ENCODE assay signal across 15 cellular contexts in the genomic region with DNA sequence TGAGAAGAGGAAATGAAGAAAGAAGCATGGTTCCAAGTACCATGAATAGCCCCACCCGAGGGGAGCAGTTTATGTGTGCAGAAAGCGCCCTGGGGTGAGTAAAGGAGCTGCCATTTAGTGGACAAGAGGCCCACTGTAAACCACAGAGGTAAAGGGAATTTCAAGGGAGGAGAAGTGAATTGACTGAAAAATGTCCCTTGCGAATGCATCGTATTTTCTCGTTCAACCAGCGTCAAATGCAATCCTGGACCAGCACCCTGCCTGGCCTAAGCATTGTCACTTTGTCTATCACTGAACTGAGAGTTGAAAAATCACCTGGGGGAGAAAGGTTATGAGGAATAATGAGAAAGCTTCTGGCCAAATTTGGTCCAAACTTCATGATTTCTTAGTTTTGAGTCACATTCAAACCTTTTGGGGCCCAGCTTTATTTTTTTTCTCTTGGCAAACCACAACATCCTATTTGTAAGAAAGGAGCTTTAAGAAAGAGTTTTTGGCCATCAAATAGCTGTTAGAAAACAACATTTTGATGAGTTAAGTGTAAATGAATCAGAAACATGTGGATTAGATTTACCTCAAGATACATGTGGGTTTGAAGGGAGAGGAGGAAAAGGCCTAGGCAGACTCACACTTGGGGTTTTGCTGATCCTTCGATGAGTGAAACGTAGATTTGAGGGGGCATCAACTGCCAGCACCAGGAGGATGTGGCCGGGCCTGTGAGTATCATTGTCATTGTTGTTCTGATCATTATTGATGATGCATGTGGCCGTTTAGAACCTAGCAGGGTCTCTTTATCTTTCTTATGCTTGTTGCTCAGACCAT.
A peak's percentile ranks its signal among the peaks of the same experiment; 100 is the strongest.
DNase-seq lines count a peak whose midpoint lies in the region; ATAC-seq and TF ChIP-seq lines count a peak whose summit lies in the region.
"Had no signal": no experiment of that assay in that cellular context is flagged by ENCODE, and none has a peak within 500 bp of the region (broad histone marks: within the 10 kb centered on the region; RNA-seq: fewer than 3 reads in every experiment).

No MANE protein-coding gene starts in this region.

- no peaks in the 10 kb centered on the region for H3K27me3 Mint-ChIP-seq in T-helper 1 cell treated with Interleukin-12 subunit alpha and Interleukin-12 subunit beta and Interleukin-4 antibody, amounts not matched to agents 30 μg/mL and 1 μg/mL, for 36 hours (ENCODE audit: low read depth)
- H3K27me3 Mint-ChIP-seq: dendritic cell treated with granulocyte-macrophage colony-stimulating factor and Interleukin-4, amounts not matched to agents 40 ng/mL and 50 ng/mL, for 4 days had no signal

- ATAC-seq in GM18867 (IDR thresholded peaks at IDR 0.05; ENCODE audit: unreplicated experiment) (peak; percentile 54), Right ventricle myocardium superior (ENCODE audit: poor library complexity) (no peak)
- ATAC-seq: left colon had no signal

- intact Hi-C loops in Right ventricle myocardium superior (cut with DNase I), result no loop called here

- H3K4me3 ChIP-seq in fibroblast of mammary gland (ENCODE audit: control insufficient read depth, low read depth, low read length), result no peak overlapping the region
- H3K4me3 ChIP-seq: SJCRH30 had no signal

- H3K4me1 Mint-ChIP-seq in T-helper 1 cell treated with Interleukin-12 subunit alpha and Interleukin-12 subunit beta and Interleukin-4 antibody, amounts not matched to agents 30 μg/mL and 1 μg/mL, for 36 hours (ENCODE audit: low read depth), result peaks cover 17% of the 10 kb centered on the region

- H3K4me3 Mint-ChIP-seq in T-helper 1 cell treated with Interleukin-12 subunit alpha and Interleukin-12 subunit beta and Interleukin-4 antibody, amounts not matched to agents 30 μg/mL and 1 μg/mL, for 36 hours, result peak overlapping the region; percentile 15
- H3K4me3 Mint-ChIP-seq: dendritic cell treated with granulocyte-macrophage colony-stimulating factor and Interleukin-4, amounts not matched to agents 40 ng/mL and 50 ng/mL, for 4 days had no signal

- peak overlapping the region; percentile 78 for H3K27ac Mint-ChIP-seq in T-helper 1 cell treated with Interleukin-12 subunit alpha and Interleukin-12 subunit beta and Interleukin-4 antibody, amounts not matched to agents 30 μg/mL and 1 μg/mL, for 36 hours
- H3K27ac Mint-ChIP-seq: dendritic cell treated with granulocyte-macrophage colony-stimulating factor and Interleukin-4, amounts not matched to agents 40 ng/mL and 50 ng/mL, for 4 days had no signal

- H3K9me3 Mint-ChIP-seq in T-helper 1 cell treated with Interleukin-12 subunit alpha and Interleukin-12 subunit beta and Interleukin-4 antibody, amounts not matched to agents 30 μg/mL and 1 μg/mL, for 36 hours, result no peaks in the 10 kb centered on the region
- H3K9me3 Mint-ChIP-seq: dendritic cell treated with granulocyte-macrophage colony-stimulating factor and Interleukin-4, amounts not matched to agents 40 ng/mL and 50 ng/mL, for 4 days had no signal

- POLR2A ChIA-PET in HEK293T (lab: Yijun Ruan, JAX), result no interaction called here

- no peak for TF ChIP-seq CTCF in fibroblast of mammary gland (conservative IDR thresholded peaks at IDR 0.05; ENCODE audit: control insufficient read depth, insufficient read depth, low read depth, low read length)

- DNase-seq in AG20443 (ENCODE audit: low spot score) (peak; percentile 25), fibroblast of mammary gland (ENCODE audit: low read depth) (peak; percentile 57), putamen (ENCODE audit: low spot score) (no peak), NCI-H446 treated with DMSO at 0.1 percent for 48 hours (lab: John Stamatoyannopoulos, UW) (no peak), HEK293T (ENCODE audit: extremely low spot score) (no peak), Right ventricle myocardium superior (no peak)
- DNase-seq: activated gamma-delta T cell, KG1, left colon, NCI-H345, occipital lobe, SJCRH30 had no signal

- CTCF ChIA-PET in HEK293T (lab: Yijun Ruan, JAX), result no interaction called here

- H3K36me3 Mint-ChIP-seq in T-helper 1 cell treated with Interleukin-12 subunit alpha and Interleukin-12 subunit beta and Interleukin-4 antibody, amounts not matched to agents 30 μg/mL and 1 μg/mL, for 36 hours (ENCODE audit: low read depth), result peaks cover 6% of the 10 kb centered on the region

TF ChIP-seq in HEK293T, 16 proteins besides CTCF, POLR2A, EP300 and RAD21:
- TF ChIP-seq FOXK2 (IDR thresholded peaks at IDR 0.05) (no peak), SUZ12 (IDR thresholded peaks at IDR 0.05) (no peak), SP1 (IDR thresholded peaks at IDR 0.05) (no peak), ARNT (IDR thresholded peaks at IDR 0.05) (no peak), CTBP1 (IDR thresholded peaks at IDR 0.05; ENCODE audit: borderline replicate concordance) (no peak), FOXA1 (IDR thresholded peaks at IDR 0.05) (no peak), ELF4 (IDR thresholded peaks at IDR 0.05) (no peak), TARDBP (IDR thresholded peaks at IDR 0.05) (no peak), ZNF384 (IDR thresholded peaks at IDR 0.05) (no peak), FOXM1 (IDR thresholded peaks at IDR 0.05; ENCODE audit: borderline replicate concordance) (no peak), PKNOX1 (IDR thresholded peaks at IDR 0.05) (no peak), NFRKB (IDR thresholded peaks at IDR 0.05) (no peak), LEF1 (IDR thresholded peaks at IDR 0.05; ENCODE audit: borderline replicate concordance) (no peak), L3MBTL2 (conservative IDR thresholded peaks at IDR 0.05) (no peak), BHLHE40 (IDR thresholded peaks at IDR 0.05; ENCODE audit: borderline replicate concordance) (no peak), HDGF (IDR thresholded peaks at IDR 0.05; ENCODE audit: borderline replicate concordance) (no peak)
TF ChIP-seq in HEK293T: peak in this region for 0.

Comparison
In these comparisons a context has a peak if more than half of its experiments do, and no peak if none do; other contexts are left out.
1. DNase-seq: peak in AG20443 (single experiment) and fibroblast of mammary gland (single experiment); none in putamen (single experiment), NCI-H446 treated with DMSO at 0.1 percent for 48 hours (single experiment), HEK293T (single experiment) and Right ventricle myocardium superior (single experiment).